Comparison of ENCODE assay signal across 19 cellular contexts in the genomic region with DNA sequence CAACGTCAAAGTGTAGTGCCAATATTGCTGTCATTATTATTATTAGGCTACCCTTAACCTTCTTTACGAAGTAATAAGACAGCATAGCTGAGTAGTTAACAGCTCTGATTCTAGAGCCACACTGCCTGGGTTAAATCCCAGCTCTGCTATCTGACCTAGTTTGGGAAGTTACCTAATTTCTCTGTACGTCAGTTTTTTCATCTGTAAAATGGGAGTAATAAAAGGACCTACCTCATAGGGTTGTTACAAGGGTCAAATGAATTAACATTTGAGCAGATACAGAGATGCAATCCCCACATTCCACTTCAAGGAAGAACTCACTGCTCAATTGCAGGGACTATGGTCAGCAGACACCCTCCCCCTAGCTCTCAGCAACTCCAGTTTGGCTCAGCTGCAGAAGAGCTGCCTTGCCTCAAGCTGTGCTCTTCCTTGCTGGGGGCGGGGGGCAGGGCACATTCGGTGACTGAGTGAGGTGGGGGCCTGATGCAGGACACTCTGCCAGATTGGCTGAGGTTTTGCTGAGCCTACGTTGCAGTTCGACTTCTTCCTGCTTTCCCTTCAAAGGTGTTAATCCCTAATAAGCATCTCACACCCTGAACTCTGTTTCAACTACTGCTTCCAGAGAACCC. TPM values are rescaled to one million over a fixed set of nuclear protein-coding genes. Genes with fewer than 3 reads are reported as not detected.
A peak's percentile ranks its signal among the peaks of the same experiment; 100 is the strongest.
DNase-seq lines count a peak whose midpoint lies in the region; ATAC-seq and TF ChIP-seq lines count a peak whose summit lies in the region.
"Had no signal": no experiment of that assay in that cellular context is flagged by ENCODE, and none has a peak within 500 bp of the region (broad histone marks: within the 10 kb centered on the region; RNA-seq: fewer than 3 reads in every experiment).

No MANE protein-coding gene starts in this region.

- H3K79me1 ChIP-seq in neuronal stem cell (ENCODE audit: low read depth, low read length), result no peaks in the 10 kb centered on the region

- H3K14ac ChIP-seq in neuronal stem cell (ENCODE audit: low read length), result no peak overlapping the region

- H3K9me3 ChIP-seq in NT2/D1 (ENCODE audit: insufficient read depth, low read length) (no peaks in the 10 kb centered on the region), esophagus muscularis mucosa (no peaks in the 10 kb centered on the region), neuronal stem cell (replicated peaks in 1 of 2; ENCODE audit: control insufficient read depth in 2 of 2, insufficient read depth in 1 of 2, low read depth in 1 of 2, low read length in 2 of 2) (no peaks in the 10 kb centered on the region)
- H3K9me3 ChIP-seq: BLaER1, HAP-1 had no signal

- peak overlapping the region; percentile 46 for H3K18ac ChIP-seq in neuronal stem cell (ENCODE audit: low read length)

- no peaks in the 10 kb centered on the region for H3K4me1 ChIP-seq in NT2/D1 (ENCODE audit: insufficient read depth, insufficient read length)
- peaks cover 0 to 7% (median 5%) of the 10 kb centered on the region in 4 donors for H3K4me1 ChIP-seq in esophagus muscularis mucosa
- peaks cover 2 to 4% of the 10 kb centered on the region in 2 donors for H3K4me1 ChIP-seq in neuronal stem cell (ENCODE audit: control insufficient read depth in 2 of 2, insufficient read depth in 1 of 2, low read depth in 1 of 2, low read length in 2 of 2)
- H3K4me1 ChIP-seq: BLaER1 had no signal

- H2BK12ac ChIP-seq in neuronal stem cell (ENCODE audit: low read length), result no peak overlapping the region

- no peak overlapping the region for H4K91ac ChIP-seq in neuronal stem cell (ENCODE audit: low read depth, low read length, poor library complexity)

- H3K4ac ChIP-seq in neuronal stem cell (ENCODE audit: low read length), result no peak overlapping the region

- H3K4me2 ChIP-seq in neuronal stem cell (ENCODE audit: insufficient read depth, low read length, poor library complexity, severe bottlenecking), result no peak overlapping the region
- H3K4me2 ChIP-seq: BLaER1 had no signal

- H3K23ac ChIP-seq in neuronal stem cell (ENCODE audit: low read depth, low read length, poor library complexity), result no peak overlapping the region

- no peak overlapping the region for H2AFZ ChIP-seq in neuronal stem cell (ENCODE audit: low read length)

- TF ChIP-seq POLR2A in esophagus muscularis mucosa (IDR thresholded peaks at IDR 0.05; ENCODE audit: low read depth), result no peak

- no peak overlapping the region for H4K8ac ChIP-seq in neuronal stem cell (ENCODE audit: low read depth, low read length)

- TF ChIP-seq EP300 in esophagus muscularis mucosa (IDR thresholded peaks at IDR 0.05), result no peak

- H3K27me3 ChIP-seq in H7 (ENCODE audit: control insufficient read depth, insufficient read depth, low read length), result no peaks in the 10 kb centered on the region
- no peaks in the 10 kb centered on the region for H3K27me3 ChIP-seq in NT2/D1 (ENCODE audit: insufficient read depth, insufficient read length)
- H3K27me3 ChIP-seq in esophagus muscularis mucosa, result no peaks in the 10 kb centered on the region
- no peaks in the 10 kb centered on the region for H3K27me3 ChIP-seq in neuronal stem cell (ENCODE audit: control insufficient read depth in 3 of 3, insufficient read depth in 3 of 3, low read depth in 1 of 3, low read length in 3 of 3)
- H3K27me3 ChIP-seq: BLaER1 had no signal

- no peak for ATAC-seq in GM19397 (IDR thresholded peaks at IDR 0.05; ENCODE audit: unreplicated experiment)
- ATAC-seq in GM21717 (IDR thresholded peaks at IDR 0.05; ENCODE audit: unreplicated experiment), result no peak
- ATAC-seq: Panc1 had no signal

- H3K36me3 ChIP-seq in H7 (replicated peaks; ENCODE audit: control insufficient read depth, insufficient read depth, low read length) (no peaks in the 10 kb centered on the region), NT2/D1 (ENCODE audit: insufficient read depth, insufficient read length, low read length) (no peaks in the 10 kb centered on the region), esophagus muscularis mucosa (no peaks in the 10 kb centered on the region), neuronal stem cell (replicated peaks in 1 of 2; ENCODE audit: control insufficient read depth in 2 of 2, insufficient read depth in 2 of 2, low read length in 2 of 2) (no peaks in the 10 kb centered on the region)
- H3K36me3 ChIP-seq: BLaER1, HAP-1 had no signal

- no peak overlapping the region for H3K9ac ChIP-seq in NT2/D1 (ENCODE audit: insufficient read length, low read depth)
- H3K9ac ChIP-seq in neuronal stem cell (ENCODE audit: low read depth, low read length, poor library complexity), result no peak overlapping the region
- H3K9ac ChIP-seq: BLaER1 had no signal

- H3K27ac ChIP-seq in esophagus muscularis mucosa (replicated peaks in 1 of 4) (no peak overlapping the region), neuronal stem cell (replicated peaks; ENCODE audit: low read length) (no peak overlapping the region)
- H3K27ac ChIP-seq: BLaER1, RWPE1 had no signal

- H3K4me3 ChIP-seq in H7 (ENCODE audit: insufficient read depth, low read depth, low read length), result no peak overlapping the region
- no peak overlapping the region for H3K4me3 ChIP-seq in NT2/D1 (ENCODE audit: insufficient read length, low read depth)
- H3K4me3 ChIP-seq in esophagus muscularis mucosa, result no peak overlapping the region
- H3K4me3 ChIP-seq in neuronal stem cell (ENCODE audit: low read length in 2 of 2), result no peak overlapping the region
- H3K4me3 ChIP-seq: BLaER1, HAP-1 had no signal

- 66% methylated on average over 7 of the region's 7 CpGs for WGBS in esophagus muscularis mucosa
- WGBS in neuronal stem cell (ENCODE audit: extremely low coverage in 2 of 2, insufficient read length in 2 of 2, insufficient replicate concordance in 1 of 2), 2 donors, result no CpG with 5 or more reads among the region's 7 CpGs

- no peak overlapping the region for H2AK5ac ChIP-seq in neuronal stem cell (ENCODE audit: low read depth, low read length)

- TF ChIP-seq CTCF in esophagus muscularis mucosa (IDR thresholded peaks at IDR 0.05), result no peak

- no peak overlapping the region for H2BK5ac ChIP-seq in neuronal stem cell (ENCODE audit: low read length)

- intact Hi-C loops in esophagus muscularis mucosa (cut with DNase I), result no loop called here

- peak; percentile 56 for DNase-seq in H7
- peak; percentile 42 for DNase-seq in NT2/D1 (ENCODE audit: low read depth, low spot score)
- DNase-seq in esophagus muscularis mucosa (ENCODE audit: extremely low spot score), result peak; percentile 29
- no peak for DNase-seq in neuronal stem cell (ENCODE audit: low spot score)
- DNase-seq in activated effector memory CD4-positive, alpha-beta T cell treated with anti-CD3 and anti-CD28 coated beads, Interleukin-2, amount 50 U/mL, for 16 hours, result no peak
- DNase-seq: CD4-positive, alpha-beta T cell; HFFc6; KG1; MM.1S; NCI-H2029 treated with DMSO at 0.1 percent for 48 hours; NCI-H446 treated with DMSO at 0.1 percent for 48 hours; NCI-H526; SHP77 treated with DMSO at 0.1 percent for 48 hours had no signal

- H2BK120ac ChIP-seq in neuronal stem cell (ENCODE audit: low read depth, low read length), result no peak overlapping the region

- no peak overlapping the region for H2BK15ac ChIP-seq in neuronal stem cell (ENCODE audit: low read length)

RNA-seq across cellular contexts. Expression of gene LGALSL, which starts 11.0 kb away (rescaled TPM):
- total RNA-seq in H7 (2014; rRNA removed; shearing (Covaris generic)), result 12.0 and 12.1 TPM in 2 replicates
- total RNA-seq in esophagus muscularis mucosa, result 10 to 100 TPM; 12.3 to 20.2 (median 17.5) TPM
- 23.9 TPM for polyA plus RNA-seq in neuronal stem cell (2013, experiment 1 of 2)
- polyA plus RNA-seq in neuronal stem cell (2013, experiment 2 of 2), result 24.5 TPM

Comparison
In these comparisons a context has a peak if more than half of its experiments do, and no peak if none do; other contexts are left out.
1. DNase-seq: peak in H7 (single experiment), NT2/D1 (single experiment) and esophagus muscularis mucosa (single experiment); none in neuronal stem cell (single experiment) and activated effector memory CD4-positive, alpha-beta T cell treated with anti-CD3 and anti-CD28 coated beads, Interleukin-2, amount 50 U/mL, for 16 hours (single experiment).